Comparison of ENCODE assay signal across 21 cellular contexts in the genomic region with DNA sequence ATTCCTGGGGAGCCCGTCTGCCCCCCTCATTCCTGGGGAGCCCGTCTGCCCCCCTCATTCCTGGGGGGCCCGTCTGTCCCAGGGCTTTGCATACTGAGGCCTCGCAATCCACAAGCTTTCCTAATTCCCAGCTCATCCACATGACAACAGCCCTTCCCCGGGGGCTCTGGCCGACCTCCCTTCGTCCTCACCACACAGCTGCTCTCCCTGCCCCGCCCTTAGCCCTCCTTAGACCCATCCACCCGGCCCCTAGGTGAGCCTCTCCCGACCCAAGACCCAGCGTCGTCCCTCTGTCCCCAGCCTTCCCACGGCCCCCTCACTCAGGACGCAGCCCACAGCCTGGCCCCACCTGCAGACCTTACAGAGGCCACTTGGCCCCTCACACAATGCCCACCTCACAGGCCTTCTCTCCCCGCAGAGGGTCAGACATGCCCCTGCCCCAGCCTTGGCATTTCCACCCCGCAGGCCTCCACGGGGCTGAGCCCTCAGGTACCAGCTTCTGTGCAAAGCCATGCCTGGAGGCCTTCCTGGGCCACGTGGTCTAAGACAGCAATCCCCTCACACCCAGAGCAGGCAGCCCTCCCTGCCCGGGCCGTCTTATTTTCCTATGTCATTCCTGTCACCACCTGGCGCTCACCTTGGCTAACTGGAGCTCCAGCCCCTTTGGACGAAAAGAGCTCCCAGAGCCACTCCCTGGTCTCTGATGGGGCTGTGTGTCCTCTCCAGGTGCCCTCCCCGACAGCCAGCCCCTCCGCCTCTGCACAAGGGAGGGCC. TPM values are rescaled to one million over a fixed set of nuclear protein-coding genes. Genes with fewer than 3 reads are reported as not detected.
"Had no signal": no experiment of that assay in that cellular context is flagged by ENCODE, and none has a peak within 500 bp of the region (broad histone marks: within the 10 kb centered on the region; RNA-seq: fewer than 3 reads in every experiment).

No MANE protein-coding gene starts in this region.

- H3K36me3 ChIP-seq: adrenal gland, ascending aorta, esophagus muscularis mucosa, lower lobe of right lung, transverse colon, uterus had no signal

- H3K36me3 Mint-ChIP-seq: activated naive CD8-positive, alpha-beta T cell; naive thymus-derived CD4-positive, alpha-beta T cell; stimulated activated naive B cell treated with anti-CD40 and anti-IgM and Interleukin-4, amounts not matched to agents 10 μg/mL and 1 μg/mL and 100 μg/mL, for 72 hours had no signal

- H3K4me3 Mint-ChIP-seq: activated naive CD8-positive, alpha-beta T cell; effector memory CD8-positive, alpha-beta T cell; stimulated activated naive B cell treated with anti-CD40 and anti-IgM and Interleukin-4, amounts not matched to agents 10 μg/mL and 1 μg/mL and 100 μg/mL, for 72 hours; T-helper 2 cell treated with Interferon-gamma antibody and Interleukin-4, amounts not matched to agents 5 μg/mL and 100 μg/mL, for 36 hours had no signal

- DNase-seq: activated T-cell treated with anti-CD3 and anti-CD28 coated beads, Interleukin-2, amount 50 U/mL, for 1 hour; adrenal gland; central memory CD4-positive, alpha-beta T cell; effector memory CD8-positive, alpha-beta T cell; hippocampal formation; kidney; lower lobe of right lung; naive thymus-derived CD4-positive, alpha-beta T cell; retina; stimulated activated CD4-positive, alpha-beta T cell treated with anti-CD3 and anti-CD28 coated beads, Interleukin-2, amount 100 ng/mL, for 48 hours; stimulated activated CD8-positive, alpha-beta memory T cell treated with anti-CD3 and anti-CD28 coated beads, Interleukin-4, amount 100 ng/mL, for 48 hours; stimulated activated naive B cell treated with anti-CD40 and anti-IgM and Interleukin-4, amounts not matched to agents 10 μg/mL and 1 μg/mL and 100 μg/mL, for 72 hours; transverse colon; uterus had no signal

- ATAC-seq: effector memory CD8-positive, alpha-beta T cell; left lobe of liver; lower lobe of right lung; naive thymus-derived CD4-positive, alpha-beta T cell; stimulated activated naive B cell treated with anti-CD40 and anti-IgM and Interleukin-4, amounts not matched to agents 10 μg/mL and 1 μg/mL and 100 μg/mL, for 72 hours had no signal

- H3K9me3 Mint-ChIP-seq: effector memory CD8-positive, alpha-beta T cell; naive thymus-derived CD4-positive, alpha-beta T cell; stimulated activated naive B cell treated with anti-CD40 and anti-IgM and Interleukin-4, amounts not matched to agents 10 μg/mL and 1 μg/mL and 100 μg/mL, for 72 hours; T-helper 2 cell treated with Interferon-gamma antibody and Interleukin-4, amounts not matched to agents 5 μg/mL and 100 μg/mL, for 36 hours had no signal

- H3K9me3 ChIP-seq: adrenal gland, ascending aorta, esophagus muscularis mucosa, lower lobe of right lung, transverse colon, uterus had no signal

- H3K27ac ChIP-seq: adrenal gland, ascending aorta, esophagus muscularis mucosa, lower lobe of right lung, transverse colon, uterus, VCaP had no signal

- H3K4me3 ChIP-seq: adrenal gland, ascending aorta, esophagus muscularis mucosa, lower lobe of right lung, transverse colon, uterus had no signal

- H3K27ac Mint-ChIP-seq: activated naive CD8-positive, alpha-beta T cell; effector memory CD8-positive, alpha-beta T cell; naive thymus-derived CD4-positive, alpha-beta T cell; progenitor cell of endocrine pancreas; stimulated activated naive B cell treated with anti-CD40 and anti-IgM and Interleukin-4, amounts not matched to agents 10 μg/mL and 1 μg/mL and 100 μg/mL, for 72 hours; T-helper 2 cell treated with Interferon-gamma antibody and Interleukin-4, amounts not matched to agents 5 μg/mL and 100 μg/mL, for 36 hours had no signal

- H3K27me3 ChIP-seq: adrenal gland, ascending aorta, esophagus muscularis mucosa, uterus had no signal

RNA-seq across cellular contexts. Expression of a gene that starts 3.5 kb away (rescaled TPM):
- polyA plus RNA-seq: naive thymus-derived CD4-positive, alpha-beta T cell had no signal
